In the genomic region with DNA sequence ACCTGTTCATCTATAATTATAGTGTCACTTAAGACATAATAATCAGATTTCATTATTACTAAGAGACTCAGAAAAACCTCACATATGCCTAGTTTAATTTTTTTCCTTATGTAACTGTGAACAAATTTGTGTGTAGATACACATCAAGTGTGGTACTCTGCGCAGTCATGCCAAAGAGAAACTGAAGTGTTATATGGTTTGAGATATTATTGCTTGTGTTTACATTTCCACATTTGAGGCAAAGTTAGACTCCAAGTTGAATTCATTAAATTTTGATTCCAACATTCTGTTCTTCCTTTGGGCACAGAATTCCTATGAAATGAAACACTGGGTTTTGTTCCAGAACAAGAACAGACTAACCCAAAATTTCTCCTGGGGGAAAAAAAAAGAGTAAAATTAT, we compare ENCODE assay signal across 9 cellular contexts. TPM values are rescaled to one million over a fixed set of nuclear protein-coding genes. Genes with fewer than 3 reads are reported as not detected.
DNase-seq lines count a peak whose midpoint lies in the region; ATAC-seq and TF ChIP-seq lines count a peak whose summit lies in the region.
"Had no signal": no experiment of that assay in that cellular context is flagged by ENCODE, and none has a peak within 500 bp of the region (broad histone marks: within the 10 kb centered on the region; RNA-seq: fewer than 3 reads in every experiment).

No MANE protein-coding gene starts in this region.

- no peak for ATAC-seq in HG02588 (IDR thresholded peaks at IDR 0.05; ENCODE audit: unreplicated experiment)

- H3K27ac ChIP-seq in SJCRH30 (no peak overlapping the region), endodermal cell (ENCODE audit: low read depth, low read length) (no peak overlapping the region)

- H3K4me1 Mint-ChIP-seq in endodermal cell: peaks cover 3% of the 10 kb centered on the region

- H3K4me3 Mint-ChIP-seq in endodermal cell: no peak overlapping the region

- H3K27ac Mint-ChIP-seq in endodermal cell: no peak overlapping the region

- no peak for TF ChIP-seq CTCF in retinal pigment epithelial cell (conservative IDR thresholded peaks at IDR 0.05; ENCODE audit: low read depth, low read length)
- TF ChIP-seq CTCF in endodermal cell (conservative IDR thresholded peaks at IDR 0.05): no peak

- H3K9me3 Mint-ChIP-seq in endodermal cell: no peaks in the 10 kb centered on the region

- H3K9ac ChIP-seq in endodermal cell (ENCODE audit: extremely low read depth, low read length, poor library complexity, severe bottlenecking): no peak overlapping the region

- 88 to 93% methylated on average over 1 of the region's 1 CpG for WGBS in endodermal cell (ENCODE audit: insufficient coverage in 1 of 2, insufficient read length in 1 of 2), 2 experiments

- no peak for DNase-seq in SJCRH30
- peak; percentile 50 for DNase-seq in fibroblast of gingiva (ENCODE audit: low read depth)
- no peak for DNase-seq in retinal pigment epithelial cell (ENCODE audit: low read depth)
- DNase-seq in effector CD4-positive, alpha-beta T cell: no peak
- DNase-seq in NCI-H2081 (lab: John Stamatoyannopoulos, UW): no peak
- no peak for DNase-seq in endodermal cell
- DNase-seq: NCI-H446 had no signal

- H3K4me3 ChIP-seq in GM08714 (ENCODE audit: low read length) (peak overlapping the region; percentile 98; the same call in 1 of the 2 replicates), SJCRH30 (peak overlapping the region; percentile 99), retinal pigment epithelial cell (ENCODE audit: low read length) (peak overlapping the region; percentile 87), endodermal cell (ENCODE audit: low read length) (no peak overlapping the region)

- H3K27me3 ChIP-seq in SJCRH30 (no peaks in the 10 kb centered on the region), endodermal cell (ENCODE audit: control insufficient read depth, insufficient read depth, low read length, poor library complexity, severe bottlenecking) (peaks cover 99% of the 10 kb centered on the region)

- no peaks in the 10 kb centered on the region for H3K36me3 Mint-ChIP-seq in endodermal cell (ENCODE audit: low read depth)

- H3K4me1 ChIP-seq in SJCRH30: peaks cover 13% of the 10 kb centered on the region
- peaks cover 4% of the 10 kb centered on the region for H3K4me1 ChIP-seq in endodermal cell (ENCODE audit: control insufficient read depth, insufficient read depth, low read length)

- peaks cover 92% of the 10 kb centered on the region for H3K27me3 Mint-ChIP-seq in endodermal cell (ENCODE audit: insufficient read depth)

- H3K9me3 ChIP-seq in SJCRH30 (replicated peaks) (no peaks in the 10 kb centered on the region), endodermal cell (ENCODE audit: control insufficient read depth, low read length) (no peaks in the 10 kb centered on the region)

- H3K36me3 ChIP-seq in SJCRH30: no peaks in the 10 kb centered on the region; the same call in 1 of the 2 replicates
- H3K36me3 ChIP-seq in endodermal cell (ENCODE audit: control insufficient read depth, insufficient read depth, low read length): no peaks in the 10 kb centered on the region

RNA-seq across cellular contexts. Expression of a gene that starts 2.2 kb away (rescaled TPM):
- total RNA-seq in SJCRH30 (2014; rRNA removed; shearing (Covaris generic)): 72.3 and 90.5 TPM in 2 replicates
- total RNA-seq in endodermal cell: 1 to 10 TPM; 1.3 to 4.9 TPM
- 15.2 TPM for polyA plus RNA-seq in endodermal cell (2013, experiment 1 of 2)
- polyA plus RNA-seq in endodermal cell (2013, experiment 2 of 2): 13.7 TPM

Comparison
In these comparisons a context has a peak if more than half of its experiments do, and no peak if none do; other contexts are left out.
1. RNA of a gene that starts 2.2 kb away (total RNA-seq): 72.3 to 90.5 TPM in SJCRH30; 1.3 to 4.9 TPM in endodermal cell; every median in the first group is over 10 times any median in the second.